Comparison of ENCODE assay signal across 9 cellular contexts in genomic region chr17:3695129-3695722, GRCh38. TPM values are rescaled to one million over a fixed set of nuclear protein-coding genes. Genes with fewer than 3 reads are reported as not detected.
DNase-seq lines count a peak whose midpoint lies in the region; ATAC-seq, FAIRE-seq and TF ChIP-seq lines count a peak whose summit lies in the region.
"Had no signal": no experiment of that assay in that cellular context is flagged by ENCODE, and none has a peak within 500 bp of the region (broad histone marks: within the 10 kb centered on the region; RNA-seq: fewer than 3 reads in every experiment).

No MANE protein-coding gene starts in this region.

- H4K20me1 ChIP-seq in keratinocyte (ENCODE audit: control insufficient read depth, extremely low read depth, insufficient read depth, low read length), result no peaks in the 10 kb centered on the region

- H3K4me1 ChIP-seq in keratinocyte (ENCODE audit: control insufficient read depth, extremely low read depth, insufficient read depth, low read length), result peaks cover 4% of the 10 kb centered on the region
- peaks cover 4 to 22% (median 16%) of the 10 kb centered on the region in 4 donors for H3K4me1 ChIP-seq in tibial artery

- H3K9me1 ChIP-seq in keratinocyte (ENCODE audit: control insufficient read depth, extremely low read depth, insufficient read depth, low read length), result no peaks in the 10 kb centered on the region

- no peak for DNase-seq in activated naive CD4-positive, alpha-beta T cell treated with anti-CD3 and anti-CD28 coated beads for 36 hours
- DNase-seq in activated naive CD4-positive, alpha-beta T cell treated with anti-CD3 and anti-CD28 coated beads, Interleukin-2, amount 50 U/mL, for 16 hours, result no peak
- no peak for DNase-seq in activated T-helper 2 cell treated with anti-CD3 and anti-CD28 coated beads, Interferon-gamma antibody, Interleukin-2, Interleukin-4, amounts not matched to agents 10 μg/mL and 5 μg/mL and 100 μg/mL, durations not matched to agents 14 hours and 24 hours and 36 hours (ENCODE audit: low spot score)
- DNase-seq in keratinocyte (ENCODE audit: low read depth, low spot score) (no peak), tibial artery (peak in 1 of 2 donors; percentile 59), NCI-H1048 (lab: John Stamatoyannopoulos, UW) (no peak), GM19240 (ENCODE audit: insufficient read length, low spot score) (no peak)

- dilution Hi-C loops in keratinocyte (cut with MboI; ENCODE audit: extremely low pct_ligation_motif_present, low sequenced_read_pairs), result no loop called here

- H3K79me2 ChIP-seq in keratinocyte (ENCODE audit: control insufficient read depth, insufficient read depth, low read length), result no peaks in the 10 kb centered on the region

- H3K36me3 Mint-ChIP-seq in activated naive CD4-positive, alpha-beta T cell treated with anti-CD3 and anti-CD28 coated beads for 36 hours (ENCODE audit: low read depth), result peaks cover 11% of the 10 kb centered on the region
- H3K36me3 Mint-ChIP-seq in activated T-helper 2 cell treated with anti-CD3 and anti-CD28 coated beads, Interferon-gamma antibody, Interleukin-2, Interleukin-4, amounts not matched to agents 10 μg/mL and 5 μg/mL and 100 μg/mL, durations not matched to agents 14 hours and 24 hours and 36 hours (ENCODE audit: low read depth), result peaks cover 33% of the 10 kb centered on the region

- H3K36me3 ChIP-seq in keratinocyte (ENCODE audit: control insufficient read depth in 2 of 2, extremely low read depth in 1 of 2, insufficient read depth in 2 of 2, low read length in 2 of 2), result no peaks in the 10 kb centered on the region
- no peaks in the 10 kb centered on the region for H3K36me3 ChIP-seq in tibial artery

- no peak for FAIRE-seq in keratinocyte (lab: Jason Lieb, UNC)
- FAIRE-seq: endometrium had no signal

- intact Hi-C loops in activated naive CD4-positive, alpha-beta T cell treated with anti-CD3 and anti-CD28 coated beads for 36 hours (cut with micrococcal nuclease), result loop anchor here (1.0 kb wide), 1 partner anchor 16 kb away; no protein-coding TSS in a partner anchor
- intact Hi-C loops in activated T-helper 2 cell treated with anti-CD3 and anti-CD28 coated beads, Interferon-gamma antibody, Interleukin-2, Interleukin-4, amounts not matched to agents 10 μg/mL and 5 μg/mL and 100 μg/mL, durations not matched to agents 14 hours and 24 hours and 36 hours (cut with micrococcal nuclease), result loop anchor here (1.0 kb wide), 1 partner anchor 16 kb away; no protein-coding TSS in a partner anchor
- intact Hi-C loops in tibial artery (cut with DNase I; ENCODE audit: low total_unique reads), result no loop called here

- TF ChIP-seq CTCF in keratinocyte (optimal IDR thresholded peaks at IDR 0.05 in 1 of 3, IDR thresholded peaks at IDR 0.05 in 1 of 3, conservative IDR thresholded peaks at IDR 0.05 in 1 of 3; ENCODE audit: extremely low read depth in 1 of 3, insufficient read depth in 2 of 3, low read length in 3 of 3) (no peak), tibial artery (IDR thresholded peaks at IDR 0.05) (no peak)

- peaks cover 3% of the 10 kb centered on the region for H3K9me3 Mint-ChIP-seq in activated naive CD4-positive, alpha-beta T cell treated with anti-CD3 and anti-CD28 coated beads for 36 hours
- no peaks in the 10 kb centered on the region for H3K9me3 Mint-ChIP-seq in activated T-helper 2 cell treated with anti-CD3 and anti-CD28 coated beads, Interferon-gamma antibody, Interleukin-2, Interleukin-4, amounts not matched to agents 10 μg/mL and 5 μg/mL and 100 μg/mL, durations not matched to agents 14 hours and 24 hours and 36 hours

- peaks cover 5% of the 10 kb centered on the region for H3K9me3 ChIP-seq in keratinocyte (ENCODE audit: control insufficient read depth, low read depth, low read length)
- peaks cover 0 to 14% (median 10%) of the 10 kb centered on the region in 3 donors for H3K9me3 ChIP-seq in tibial artery

- CTCF ChIA-PET in activated naive CD4-positive, alpha-beta T cell treated with anti-CD3 and anti-CD28 coated beads for 36 hours (lab: Charles Lee), result interaction anchor here (0.9 to 2.5 kb wide), 5 partner anchors 12 to 43 kb away, joined by 3 to 9 read pairs (median 4); no protein-coding TSS in a partner anchor

- H3K9ac ChIP-seq in keratinocyte (ENCODE audit: control insufficient read depth, extremely low read depth, insufficient read depth, low read length), result no peak overlapping the region

- peak overlapping the region; percentile 77 for H3K4me2 ChIP-seq in keratinocyte (ENCODE audit: control insufficient read depth, extremely low read depth, insufficient read depth, low read depth, low read length)

- H3K4me1 Mint-ChIP-seq in activated naive CD4-positive, alpha-beta T cell treated with anti-CD3 and anti-CD28 coated beads for 36 hours (ENCODE audit: low read depth), result peaks cover 18% of the 10 kb centered on the region
- H3K4me1 Mint-ChIP-seq in activated T-helper 2 cell treated with anti-CD3 and anti-CD28 coated beads, Interferon-gamma antibody, Interleukin-2, Interleukin-4, amounts not matched to agents 10 μg/mL and 5 μg/mL and 100 μg/mL, durations not matched to agents 14 hours and 24 hours and 36 hours (ENCODE audit: low read depth), result peaks cover 17% of the 10 kb centered on the region

- no peak overlapping the region for H3K27ac ChIP-seq in keratinocyte (ENCODE audit: control insufficient read depth, insufficient read depth, low read length)
- H3K27ac ChIP-seq in tibial artery, result no peak overlapping the region

- H3K27ac Mint-ChIP-seq in activated naive CD4-positive, alpha-beta T cell treated with anti-CD3 and anti-CD28 coated beads for 36 hours, result peak overlapping the region; percentile 75
- peak overlapping the region; percentile 69 for H3K27ac Mint-ChIP-seq in activated T-helper 2 cell treated with anti-CD3 and anti-CD28 coated beads, Interferon-gamma antibody, Interleukin-2, Interleukin-4, amounts not matched to agents 10 μg/mL and 5 μg/mL and 100 μg/mL, durations not matched to agents 14 hours and 24 hours and 36 hours

- H3K4me3 Mint-ChIP-seq in activated naive CD4-positive, alpha-beta T cell treated with anti-CD3 and anti-CD28 coated beads for 36 hours, result peak overlapping the region; percentile 94
- H3K4me3 Mint-ChIP-seq in activated T-helper 2 cell treated with anti-CD3 and anti-CD28 coated beads, Interferon-gamma antibody, Interleukin-2, Interleukin-4, amounts not matched to agents 10 μg/mL and 5 μg/mL and 100 μg/mL, durations not matched to agents 14 hours and 24 hours and 36 hours (ENCODE audit: low read depth), result peak overlapping the region; percentile 90

- no peaks in the 10 kb centered on the region for H3K27me3 Mint-ChIP-seq in activated naive CD4-positive, alpha-beta T cell treated with anti-CD3 and anti-CD28 coated beads for 36 hours (ENCODE audit: low read depth)
- no peaks in the 10 kb centered on the region for H3K27me3 Mint-ChIP-seq in activated T-helper 2 cell treated with anti-CD3 and anti-CD28 coated beads, Interferon-gamma antibody, Interleukin-2, Interleukin-4, amounts not matched to agents 10 μg/mL and 5 μg/mL and 100 μg/mL, durations not matched to agents 14 hours and 24 hours and 36 hours (ENCODE audit: low read depth)

- H2AFZ ChIP-seq in keratinocyte (ENCODE audit: control insufficient read depth, low read length), result no peak overlapping the region

- no peak for ATAC-seq in HG02870 (IDR thresholded peaks at IDR 0.05; ENCODE audit: unreplicated experiment)

- peak overlapping the region; percentile 36 to 73 (median 66) for H3K4me3 ChIP-seq in keratinocyte (ENCODE audit: control insufficient read depth in 2 of 3, extremely low read depth in 1 of 3, insufficient read depth in 2 of 3, low read depth in 1 of 3, low read length in 3 of 3)
- H3K4me3 ChIP-seq in tibial artery, result peak overlapping the region; percentile 36 to 50

- H3K27me3 ChIP-seq in keratinocyte (ENCODE audit: control insufficient read depth, extremely low read depth, insufficient read depth, low read length) (peaks cover 42% of the 10 kb centered on the region), tibial artery (peaks cover 13 to 74% of the 10 kb centered on the region in 2 donors)

RNA-seq across cellular contexts. Expression of gene P2RX5, which starts 0.7 kb away (rescaled TPM):
- 10 to 100 TPM; 45.2 to 47.4 TPM for total RNA-seq in activated naive CD4-positive, alpha-beta T cell treated with anti-CD3 and anti-CD28 coated beads for 36 hours
- 111 and 118 TPM in 2 replicates for total RNA-seq in activated T-helper 2 cell treated with anti-CD3 and anti-CD28 coated beads, Interferon-gamma antibody, Interleukin-2, Interleukin-4, amounts not matched to agents 10 μg/mL and 5 μg/mL and 100 μg/mL, durations not matched to agents 14 hours and 24 hours and 36 hours
- 0.43 to 0.97 TPM (median 0.63 TPM) in 3 replicates for polyA plus RNA-seq in keratinocyte
- polyA plus RNA-seq in keratinocyte (2011; ENCODE audit: low read depth), result 0.26 TPM
- 0.98 and 1.2 TPM in 2 replicates for polyA plus RNA-seq in keratinocyte (2011; cell fraction: cytosol; rRNA removed)
- polyA plus RNA-seq in keratinocyte (2011; cell fraction: nucleus; rRNA removed), result 3.8 and 5.4 TPM in 2 replicates
- polyA plus RNA-seq in keratinocyte (2012; ENCODE audit: low replicate concordance), result 1.0 and 1.3 TPM in 2 replicates
- 1.1 to 3.4 TPM (median 1.3 TPM) in 3 replicates for polyA minus RNA-seq in keratinocyte
- polyA minus RNA-seq in keratinocyte (2011; cell fraction: cytosol; rRNA and poly(A)+ RNA removed), result 4.4 TPM
- 1.5 and 3.3 TPM in 2 replicates for polyA minus RNA-seq in keratinocyte (2011; cell fraction: nucleus; rRNA and poly(A)+ RNA removed)

RNA-seq across cellular contexts. Expression of gene EMC6, which starts 26.6 kb away (rescaled TPM):
- 10 to 100 TPM; 41.8 to 44.0 TPM for total RNA-seq in activated naive CD4-positive, alpha-beta T cell treated with anti-CD3 and anti-CD28 coated beads for 36 hours
- 61.7 and 64.9 TPM in 2 replicates for total RNA-seq in activated T-helper 2 cell treated with anti-CD3 and anti-CD28 coated beads, Interferon-gamma antibody, Interleukin-2, Interleukin-4, amounts not matched to agents 10 μg/mL and 5 μg/mL and 100 μg/mL, durations not matched to agents 14 hours and 24 hours and 36 hours
- polyA plus RNA-seq in keratinocyte, result 35.4 to 47.4 TPM (median 36.6 TPM) in 3 replicates
- 41.4 TPM for polyA plus RNA-seq in keratinocyte (2011; ENCODE audit: low read depth)
- 26.5 and 57.1 TPM in 2 replicates for polyA plus RNA-seq in keratinocyte (2011; cell fraction: cytosol; rRNA removed)
- polyA plus RNA-seq in keratinocyte (2011; cell fraction: nucleus; rRNA removed), result 15.5 and 22.9 TPM in 2 replicates
- polyA plus RNA-seq in keratinocyte (2012; ENCODE audit: low replicate concordance), result 45.2 and 58.0 TPM in 2 replicates
- 5.1 to 9.4 TPM (median 5.2 TPM) in 3 replicates for polyA minus RNA-seq in keratinocyte
- 42.4 TPM for polyA minus RNA-seq in keratinocyte (2011; cell fraction: cytosol; rRNA and poly(A)+ RNA removed)
- 6.1 and 10.6 TPM in 2 replicates for polyA minus RNA-seq in keratinocyte (2011; cell fraction: nucleus; rRNA and poly(A)+ RNA removed)

RNA-seq across cellular contexts. Expression of gene TAX1BP3, which starts 26.8 kb away (rescaled TPM):
- 10 to 100 TPM; 17.7 to 19.3 TPM for total RNA-seq in activated naive CD4-positive, alpha-beta T cell treated with anti-CD3 and anti-CD28 coated beads for 36 hours
- total RNA-seq in activated T-helper 2 cell treated with anti-CD3 and anti-CD28 coated beads, Interferon-gamma antibody, Interleukin-2, Interleukin-4, amounts not matched to agents 10 μg/mL and 5 μg/mL and 100 μg/mL, durations not matched to agents 14 hours and 24 hours and 36 hours, result 39.0 and 40.9 TPM in 2 replicates
- polyA plus RNA-seq in keratinocyte, result 105 to 197 TPM (median 126 TPM) in 3 replicates
- 61.1 TPM for polyA plus RNA-seq in keratinocyte (2011; ENCODE audit: low read depth)
- polyA plus RNA-seq in keratinocyte (2011; cell fraction: cytosol; rRNA removed), result 211 and 254 TPM in 2 replicates
- 86.6 and 95.3 TPM in 2 replicates for polyA plus RNA-seq in keratinocyte (2011; cell fraction: nucleus; rRNA removed)
- 148 and 244 TPM in 2 replicates for polyA plus RNA-seq in keratinocyte (2012; ENCODE audit: low replicate concordance)
- 105 to 182 TPM (median 114 TPM) in 3 replicates for polyA minus RNA-seq in keratinocyte
- 407 TPM for polyA minus RNA-seq in keratinocyte (2011; cell fraction: cytosol; rRNA and poly(A)+ RNA removed)
- polyA minus RNA-seq in keratinocyte (2011; cell fraction: nucleus; rRNA and poly(A)+ RNA removed), result 50.0 and 54.6 TPM in 2 replicates

RNA-seq across cellular contexts. Expression of gene HASPIN, which starts 28.5 kb away (rescaled TPM):
- 10 to 100 TPM; 20.5 to 21.8 TPM for total RNA-seq in activated naive CD4-positive, alpha-beta T cell treated with anti-CD3 and anti-CD28 coated beads for 36 hours
- total RNA-seq in activated T-helper 2 cell treated with anti-CD3 and anti-CD28 coated beads, Interferon-gamma antibody, Interleukin-2, Interleukin-4, amounts not matched to agents 10 μg/mL and 5 μg/mL and 100 μg/mL, durations not matched to agents 14 hours and 24 hours and 36 hours, result 23.0 and 23.4 TPM in 2 replicates
- polyA plus RNA-seq in keratinocyte, result 0.90 to 4.7 TPM (median 3.5 TPM) in 3 replicates
- polyA plus RNA-seq in keratinocyte (2011; ENCODE audit: low read depth), result not detected
- 1.4 and 2.0 TPM in 2 replicates for polyA plus RNA-seq in keratinocyte (2011; cell fraction: cytosol; rRNA removed)
- polyA plus RNA-seq in keratinocyte (2011; cell fraction: nucleus; rRNA removed), result 1.4 and 1.7 TPM in 2 replicates
- polyA plus RNA-seq in keratinocyte (2012; ENCODE audit: low replicate concordance), result 0.10 and 3.4 TPM in 2 replicates
- 1.6 to 4.1 TPM (median 3.6 TPM) in 3 replicates for polyA minus RNA-seq in keratinocyte
- 2.9 TPM for polyA minus RNA-seq in keratinocyte (2011; cell fraction: cytosol; rRNA and poly(A)+ RNA removed)
- polyA minus RNA-seq in keratinocyte (2011; cell fraction: nucleus; rRNA and poly(A)+ RNA removed), result 1.7 and 2.0 TPM in 2 replicates

RNA-seq across cellular contexts. Expression of gene CTNS, which starts 58.7 kb away (rescaled TPM):
- total RNA-seq in activated naive CD4-positive, alpha-beta T cell treated with anti-CD3 and anti-CD28 coated beads for 36 hours, result 1 to 10 TPM; 4.5 TPM
- 46.6 and 47.9 TPM in 2 replicates for total RNA-seq in activated T-helper 2 cell treated with anti-CD3 and anti-CD28 coated beads, Interferon-gamma antibody, Interleukin-2, Interleukin-4, amounts not matched to agents 10 μg/mL and 5 μg/mL and 100 μg/mL, durations not matched to agents 14 hours and 24 hours and 36 hours
- 7.4 to 10.3 TPM (median 10.2 TPM) in 3 replicates for polyA plus RNA-seq in keratinocyte
- polyA plus RNA-seq in keratinocyte (2011; ENCODE audit: low read depth), result 4.1 TPM
- 5.6 and 6.5 TPM in 2 replicates for polyA plus RNA-seq in keratinocyte (2011; cell fraction: cytosol; rRNA removed)
- polyA plus RNA-seq in keratinocyte (2011; cell fraction: nucleus; rRNA removed), result 16.0 and 21.7 TPM in 2 replicates
- 10.6 and 12.6 TPM in 2 replicates for polyA plus RNA-seq in keratinocyte (2012; ENCODE audit: low replicate concordance)
- polyA minus RNA-seq in keratinocyte, result 7.1 to 9.1 TPM (median 8.1 TPM) in 3 replicates
- polyA minus RNA-seq in keratinocyte (2011; cell fraction: cytosol; rRNA and poly(A)+ RNA removed), result 13.0 TPM
- polyA minus RNA-seq in keratinocyte (2011; cell fraction: nucleus; rRNA and poly(A)+ RNA removed), result 11.8 and 13.7 TPM in 2 replicates
